ENCODE assay signal across 8 cellular contexts in the genomic region with DNA sequence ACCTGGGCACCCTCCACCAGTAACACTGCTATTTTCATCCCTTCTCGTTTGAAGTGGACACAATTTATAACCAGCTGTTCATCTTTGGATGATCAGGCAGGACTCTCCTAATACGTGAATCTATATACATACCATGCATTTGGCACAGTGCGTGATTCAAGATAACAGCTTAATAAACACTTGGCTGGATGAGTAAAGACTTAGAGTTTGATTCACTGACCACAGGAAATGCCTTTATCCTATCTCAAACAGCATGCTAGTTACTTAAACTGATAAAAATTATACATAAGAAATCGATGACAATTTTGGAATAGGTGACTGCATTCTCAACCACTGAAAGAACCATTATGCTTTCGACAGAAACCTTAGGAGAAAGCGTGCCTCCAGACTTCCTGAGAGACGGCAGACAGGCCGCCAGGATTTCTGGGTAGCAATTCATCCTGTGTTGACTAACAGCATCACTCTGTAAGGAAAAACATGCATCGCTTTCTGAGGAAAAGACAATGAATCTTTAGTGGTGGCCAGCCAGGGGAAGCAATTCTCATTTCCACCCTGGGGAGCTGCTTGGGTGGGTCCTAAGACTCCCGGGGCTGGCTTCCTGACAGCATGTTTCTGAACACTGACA. TPM values are rescaled to one million over a fixed set of nuclear protein-coding genes. Genes with fewer than 3 reads are reported as not detected.
DNase-seq lines count a peak whose midpoint lies in the region; ATAC-seq and TF ChIP-seq lines count a peak whose summit lies in the region.

No MANE protein-coding gene starts in this region.

- no peak overlapping the region for H3K27ac ChIP-seq in CD8-positive, alpha-beta memory T cell (ENCODE audit: low read depth, low read length)
- no peak overlapping the region for H3K27ac ChIP-seq in trophoblast cell (ENCODE audit: low read depth, low read length)
- no peak overlapping the region for H3K27ac ChIP-seq in tibial artery

- ATAC-seq in GM19397 (IDR thresholded peaks at IDR 0.05; ENCODE audit: unreplicated experiment) (no peak), GM19395 (IDR thresholded peaks at IDR 0.05; ENCODE audit: unreplicated experiment) (no peak)

- no peak overlapping the region for H3K4me3 Mint-ChIP-seq in CD8-positive, alpha-beta memory T cell
- H3K4me3 Mint-ChIP-seq in brain (peak overlapping the region; percentile 17 to 64 (median 45)), mesothelial cell of epicardium (no peak overlapping the region)

- no peak overlapping the region for H3K14ac ChIP-seq in trophoblast cell (ENCODE audit: low read length)

- no peak overlapping the region for H3K9ac ChIP-seq in trophoblast cell (ENCODE audit: low read length)

- no peak overlapping the region for H3K4me3 ChIP-seq in CD8-positive, alpha-beta memory T cell (ENCODE audit: low read length)
- H3K4me3 ChIP-seq in trophoblast cell (ENCODE audit: low read depth, low read length) (no peak overlapping the region), tibial artery (no peak overlapping the region)

- no peak overlapping the region for H2BK12ac ChIP-seq in trophoblast cell (ENCODE audit: low read length)

- CTCF ChIA-PET in CD8-positive, alpha-beta memory T cell (lab: Charles Lee), result no interaction called here

- no peaks in the 10 kb centered on the region for H3K36me3 ChIP-seq in CD8-positive, alpha-beta memory T cell (ENCODE audit: insufficient read depth, low read length)
- H3K36me3 ChIP-seq in trophoblast cell (ENCODE audit: control insufficient read depth in 1 of 2, insufficient read depth in 2 of 2, low read length in 2 of 2) (no peaks in the 10 kb centered on the region), tibial artery (no peaks in the 10 kb centered on the region)

- H2BK5ac ChIP-seq in trophoblast cell (ENCODE audit: low read depth, low read length, poor library complexity), result no peak overlapping the region

- DNase-seq in CD8-positive, alpha-beta memory T cell, result no peak
- DNase-seq in LHCN-M2 (ENCODE audit: low read depth) (peak; percentile 85), mesothelial cell of epicardium (ENCODE audit: low spot score in 2 of 2, unreplicated experiment in 2 of 2) (no peak), trophoblast cell (no peak), tibial artery (no peak)

- H3K36me3 Mint-ChIP-seq in CD8-positive, alpha-beta memory T cell, result peaks cover 0 to 4% (median 4%) of the 10 kb centered on the region in 3 donors
- H3K36me3 Mint-ChIP-seq in brain, result no peaks in the 10 kb centered on the region
- peaks cover 2% of the 10 kb centered on the region for H3K36me3 Mint-ChIP-seq in mesothelial cell of epicardium

- H3K79me1 ChIP-seq in trophoblast cell (ENCODE audit: low read length), result no peaks in the 10 kb centered on the region

- intact Hi-C loops in tibial artery (cut with DNase I; ENCODE audit: low total_unique reads), result loop anchor here (10.0 kb wide), 2 partner anchors 445 to 1175 kb away; partner anchors contain the start of genes CEP72 and CLPTM1L

- WGBS in trophoblast cell (ENCODE audit: extremely low coverage, insufficient coverage, insufficient read length), result no CpG with 5 or more reads among the region's 10 CpGs

- no peak overlapping the region for H3K4me2 ChIP-seq in trophoblast cell (ENCODE audit: low read length)

- no peak overlapping the region for H3K4ac ChIP-seq in trophoblast cell (ENCODE audit: low read depth, low read length)

- no peak overlapping the region for H3K23ac ChIP-seq in trophoblast cell (ENCODE audit: low read length)

- H3K27ac Mint-ChIP-seq in CD8-positive, alpha-beta memory T cell, result peak overlapping the region in 7 of 8 donors; percentile 14 to 90 (median 58)
- H3K27ac Mint-ChIP-seq in brain (peak overlapping the region; percentile 0 to 92 (median 89)), mesothelial cell of epicardium (peak overlapping the region; percentile 79)

- no peak overlapping the region for H2AK5ac ChIP-seq in trophoblast cell (ENCODE audit: low read length)

- H3K9me3 ChIP-seq in CD8-positive, alpha-beta memory T cell (ENCODE audit: low read length), result no peaks in the 10 kb centered on the region
- no peaks in the 10 kb centered on the region for H3K9me3 ChIP-seq in trophoblast cell (ENCODE audit: insufficient read depth, low read depth, low read length)
- no peaks in the 10 kb centered on the region for H3K9me3 ChIP-seq in tibial artery

- no peaks in the 10 kb centered on the region for H3K27me3 Mint-ChIP-seq in CD8-positive, alpha-beta memory T cell
- H3K27me3 Mint-ChIP-seq in brain, result peaks cover 3% of the 10 kb centered on the region
- peaks cover 4% of the 10 kb centered on the region for H3K27me3 Mint-ChIP-seq in mesothelial cell of epicardium (ENCODE audit: low read depth)

- H3K4me1 Mint-ChIP-seq in CD8-positive, alpha-beta memory T cell, result peaks cover 33 to 67% (median 57%) of the 10 kb centered on the region in 3 donors
- peaks cover 53% of the 10 kb centered on the region for H3K4me1 Mint-ChIP-seq in brain
- H3K4me1 Mint-ChIP-seq in mesothelial cell of epicardium, result peaks cover 12% of the 10 kb centered on the region

- peaks cover 28% of the 10 kb centered on the region for H3K4me1 ChIP-seq in CD8-positive, alpha-beta memory T cell (ENCODE audit: insufficient read depth, low read length)
- H3K4me1 ChIP-seq in trophoblast cell (ENCODE audit: control insufficient read depth in 1 of 2, insufficient read depth in 2 of 2, low read length in 2 of 2) (no peaks in the 10 kb centered on the region), tibial artery (no peaks in the 10 kb centered on the region)

- H2AFZ ChIP-seq in trophoblast cell (ENCODE audit: insufficient read depth, low read length, poor library complexity), result no peak overlapping the region

- H3K79me2 ChIP-seq in trophoblast cell (ENCODE audit: control insufficient read depth, insufficient read depth, low read length, poor library complexity), result no peaks in the 10 kb centered on the region

- H4K12ac ChIP-seq in trophoblast cell (ENCODE audit: low read depth, low read length), result no peak overlapping the region

- H3K27me3 ChIP-seq in CD8-positive, alpha-beta memory T cell (ENCODE audit: insufficient read depth, low read length, poor library complexity, severe bottlenecking), result no peaks in the 10 kb centered on the region
- H3K27me3 ChIP-seq in trophoblast cell (ENCODE audit: insufficient read depth, low read length), result no peaks in the 10 kb centered on the region
- peaks cover 0 to 23% of the 10 kb centered on the region in 2 donors for H3K27me3 ChIP-seq in tibial artery

- TF ChIP-seq CTCF in brain (conservative IDR thresholded peaks at IDR 0.05), result no peak
- no peak for TF ChIP-seq CTCF in mesothelial cell of epicardium (IDR thresholded peaks at IDR 0.05; ENCODE audit: unreplicated experiment)
- no peak for TF ChIP-seq CTCF in tibial artery (IDR thresholded peaks at IDR 0.05)

- H4K91ac ChIP-seq in trophoblast cell (ENCODE audit: low read depth, low read length), result no peak overlapping the region

- H4K8ac ChIP-seq in trophoblast cell (ENCODE audit: low read depth, low read length), result no peak overlapping the region

- POLR2A ChIA-PET in CD8-positive, alpha-beta memory T cell (lab: Charles Lee), result no interaction called here

- no peaks in the 10 kb centered on the region for H3K9me3 Mint-ChIP-seq in CD8-positive, alpha-beta memory T cell
- H3K9me3 Mint-ChIP-seq in brain (no peaks in the 10 kb centered on the region), mesothelial cell of epicardium (no peaks in the 10 kb centered on the region)

- H3K18ac ChIP-seq in trophoblast cell (ENCODE audit: low read length), result no peak overlapping the region

- H2BK120ac ChIP-seq in trophoblast cell (ENCODE audit: insufficient read depth, low read length, poor library complexity), result no peak overlapping the region

RNA-seq across cellular contexts. Expression of gene MRPL36, which starts 9.7 kb away (rescaled TPM):
- total RNA-seq in CD8-positive, alpha-beta memory T cell, result 10 to 100 TPM; 95.4 to 97.3 TPM
- polyA plus RNA-seq in CD8-positive, alpha-beta memory T cell, result 80.1 TPM
- total RNA-seq in LHCN-M2 (2014; rRNA removed), result 51.4 and 66.4 TPM in 2 replicates
- 142 TPM for polyA plus RNA-seq in LHCN-M2 (2012)
- 59.0 TPM for polyA plus RNA-seq in brain (ENCODE audit: insufficient read depth, low read depth, low replicate concordance)
- 38.0 to 43.8 TPM (median 41.0 TPM) in 3 replicates for total RNA-seq in mesothelial cell of epicardium
- 70.1 and 72.5 TPM in 2 replicates for polyA plus RNA-seq in trophoblast cell (2013)

RNA-seq across cellular contexts. Expression of gene NDUFS6, which starts 11.3 kb away (rescaled TPM):
- 10 to 100 TPM; 43.4 to 44.2 TPM for total RNA-seq in CD8-positive, alpha-beta memory T cell
- polyA plus RNA-seq in CD8-positive, alpha-beta memory T cell, result 83.7 TPM
- 45.3 and 65.8 TPM in 2 replicates for total RNA-seq in LHCN-M2 (2014; rRNA removed)
- 198 TPM for polyA plus RNA-seq in LHCN-M2 (2012)
- polyA plus RNA-seq in brain (ENCODE audit: insufficient read depth, low read depth, low replicate concordance), result 95.6 TPM
- total RNA-seq in mesothelial cell of epicardium, result 26.7 to 29.7 TPM (median 28.0 TPM) in 3 replicates
- polyA plus RNA-seq in trophoblast cell (2013), result 83.0 and 83.7 TPM in 2 replicates

Comparison
In these comparisons a context has a peak if more than half of its experiments do, and no peak if none do; other contexts are left out.
1. H3K4me3 Mint-ChIP-seq: peak in brain (5 of 5); none in CD8-positive, alpha-beta memory T cell (0 of 7) and mesothelial cell of epicardium (single experiment).
2. Peak in every context shown above with its lines, with median percentiles within 50 percentile points of each other: H3K27ac Mint-ChIP-seq.